In genomic region chr11:74321487-74322188, GRCh38 we compare ENCODE assay signal across 8 cellular contexts. TPM values are rescaled to one million over a fixed set of nuclear protein-coding genes. Genes with fewer than 3 reads are reported as not detected.
DNase-seq lines count a peak whose midpoint lies in the region; ATAC-seq and TF ChIP-seq lines count a peak whose summit lies in the region.

No MANE protein-coding gene starts in this region.

- H3K4me2 ChIP-seq in H9 (ENCODE audit: insufficient read depth, insufficient read length, low read length) (no peak overlapping the region), OCI-LY7 (ENCODE audit: low read length) (no peak overlapping the region)

- H3K36me3 Mint-ChIP-seq in H9 (ENCODE audit: insufficient read depth in 1 of 3, low read depth in 3 of 3) (peaks cover 0 to 8% (median 4%) of the 10 kb centered on the region in 3 experiments; a peak in 2 of 7 replicates), nephron (ENCODE audit: low read depth) (no peaks in the 10 kb centered on the region)

- ATAC-seq in GM19467 (IDR thresholded peaks at IDR 0.05; ENCODE audit: unreplicated experiment): no peak
- ATAC-seq in GM18505 (IDR thresholded peaks at IDR 0.05; ENCODE audit: unreplicated experiment): no peak

- H3K9me3 ChIP-seq in BE2C (no peaks in the 10 kb centered on the region), H9 (ENCODE audit: control insufficient read depth, low read depth, low read length) (no peaks in the 10 kb centered on the region), OCI-LY7 (ENCODE audit: low read length) (peaks cover 10% of the 10 kb centered on the region), colonic mucosa (no peaks in the 10 kb centered on the region)

- H3K27ac ChIP-seq in H9 (ENCODE audit: insufficient read length, low read depth, low read length) (no peak overlapping the region), OCI-LY7 (ENCODE audit: low read depth, low read length, poor library complexity, severe bottlenecking) (no peak overlapping the region), colonic mucosa (no peak overlapping the region)

- H2AFZ ChIP-seq in H9 (ENCODE audit: low read length): no peak overlapping the region
- no peak overlapping the region for H2AFZ ChIP-seq in OCI-LY7 (ENCODE audit: low read length)

- POLR2A ChIA-PET in OCI-LY7 (lab: Charles Lee): no interaction called here

- H3K4me3 ChIP-seq in BE2C (ENCODE audit: low read depth, low read length): no peak overlapping the region
- no peak overlapping the region for H3K4me3 ChIP-seq in OCI-LY7 (ENCODE audit: low read depth, low read length, poor library complexity, severe bottlenecking)
- no peak overlapping the region for H3K4me3 ChIP-seq in colonic mucosa

- no peak overlapping the region for H3K4me3 Mint-ChIP-seq in H9
- no peak overlapping the region for H3K4me3 Mint-ChIP-seq in nephron

- peaks cover 7% of the 10 kb centered on the region for H3K27me3 Mint-ChIP-seq in H9 (ENCODE audit: low read depth)
- peaks cover 4% of the 10 kb centered on the region for H3K27me3 Mint-ChIP-seq in nephron (ENCODE audit: low read depth)

- H4K20me1 ChIP-seq in H9 (ENCODE audit: control insufficient read depth, insufficient read depth, insufficient read length) (no peaks in the 10 kb centered on the region), OCI-LY7 (ENCODE audit: insufficient read depth, low read length) (no peaks in the 10 kb centered on the region)

- H3T11ph ChIP-seq in H9 (ENCODE audit: low read length): no peak overlapping the region

- H2BK5ac ChIP-seq in H9 (ENCODE audit: insufficient read length, low read length): no peak overlapping the region

- H4K8ac ChIP-seq in H9 (replicated peaks; ENCODE audit: insufficient read length, low read depth, low read length): no peak overlapping the region

- no peak overlapping the region for H3K4ac ChIP-seq in H9 (ENCODE audit: low read depth, low read length)

- CTCF ChIA-PET in OCI-LY7 (lab: Charles Lee; ENCODE audit: unreplicated experiment): no interaction called here

- no peaks in the 10 kb centered on the region for H3K27me3 ChIP-seq in BE2C
- no peaks in the 10 kb centered on the region for H3K27me3 ChIP-seq in H9 (ENCODE audit: insufficient read depth, low read length)
- H3K27me3 ChIP-seq in colonic mucosa: no peaks in the 10 kb centered on the region

- no peaks in the 10 kb centered on the region for H3K9me2 ChIP-seq in OCI-LY7 (ENCODE audit: insufficient read depth, low read length)

- WGBS in H9 (ENCODE audit: extremely low coverage, insufficient read length, low lambda C conversion rate): 100% methylated on average over 1 of the region's 10 CpGs

- H3K23me2 ChIP-seq in H9 (ENCODE audit: insufficient read length, low read depth, low read length, poor library complexity, severe bottlenecking): no peaks in the 10 kb centered on the region

- H2BK15ac ChIP-seq in H9 (ENCODE audit: low read depth, low read length): no peak overlapping the region

- peaks cover 13 to 14% of the 10 kb centered on the region in 2 experiments for H3K9me3 Mint-ChIP-seq in H9
- peaks cover 12% of the 10 kb centered on the region for H3K9me3 Mint-ChIP-seq in nephron

- no peak for TF ChIP-seq POLR2A in GM18505 (IDR thresholded peaks at IDR 0.05; ENCODE audit: borderline replicate concordance, extremely low read depth, insufficient read depth, insufficient read length)

- no peak overlapping the region for H4K91ac ChIP-seq in H9 (ENCODE audit: insufficient read length, low read depth, low read length)

- intact Hi-C loops in OCI-LY7 (cut with micrococcal nuclease; ENCODE audit: unreplicated experiment): loop anchor here (5.0 kb wide), 1 partner anchor 359 kb away; no protein-coding TSS in a partner anchor
- intact Hi-C loops in colonic mucosa (cut with DNase I): no loop called here

- no peaks in the 10 kb centered on the region; the same call in 1 of the 2 replicates for H3K79me2 ChIP-seq in H9 (ENCODE audit: insufficient read depth, low read length)
- no peaks in the 10 kb centered on the region for H3K79me2 ChIP-seq in OCI-LY7 (ENCODE audit: insufficient read depth, low read depth, low read length)

- H2BK12ac ChIP-seq in H9 (ENCODE audit: insufficient read length, low read depth, low read length): no peak overlapping the region

- H2BK20ac ChIP-seq in H9 (ENCODE audit: low read depth, low read length, poor library complexity, severe bottlenecking): no peak overlapping the region

- peaks cover 4% of the 10 kb centered on the region; the same call in 1 of the 2 replicates for H3K4me1 ChIP-seq in BE2C
- H3K4me1 ChIP-seq in H9 (ENCODE audit: insufficient read depth, low read length): no peaks in the 10 kb centered on the region; the same call in 1 of the 2 replicates
- no peaks in the 10 kb centered on the region for H3K4me1 ChIP-seq in OCI-LY7 (ENCODE audit: insufficient read depth, low read length, poor library complexity, severe bottlenecking)
- H3K4me1 ChIP-seq in colonic mucosa: no peaks in the 10 kb centered on the region

- no peak overlapping the region for H3K56ac ChIP-seq in H9 (ENCODE audit: insufficient read length, low read depth, low read length)

- H3K4me1 Mint-ChIP-seq in H9 (peaks cover 10 to 17% of the 10 kb centered on the region in 2 experiments), nephron (peaks cover 21% of the 10 kb centered on the region)

- no peaks in the 10 kb centered on the region for H3K79me1 ChIP-seq in H9 (ENCODE audit: insufficient read depth, low read depth, low read length, poor library complexity, severe bottlenecking)

- DNase-seq in BE2C (peak; percentile 34), H9 (no peak), OCI-LY7 (ENCODE audit: low spot score) (peak; percentile 31), colonic mucosa (peak; percentile 28)
- DNase-seq in effector CD4-positive, alpha-beta T cell: no peak

- no TSS peak for BruUV-seq in OCI-LY7 (replicated peaks; lab: Mats Ljungman, UMichigan)

- H3K14ac ChIP-seq in H9 (ENCODE audit: insufficient read depth, low read length): no peak overlapping the region

- H3K9ac ChIP-seq in H9 (ENCODE audit: extremely low read depth, insufficient read length, low read length) (no peak overlapping the region), colonic mucosa (ENCODE audit: low read depth in 2 of 2, low read length in 2 of 2) (no peak overlapping the region)

- no peak overlapping the region for H2AK5ac ChIP-seq in H9 (ENCODE audit: insufficient read length, low read length)

- H2BK120ac ChIP-seq in H9 (ENCODE audit: low read depth, low read length, poor library complexity, severe bottlenecking): no peak overlapping the region

- H3K23ac ChIP-seq in H9 (ENCODE audit: insufficient read length, low read depth, low read length): no peak overlapping the region

- peak; percentile 88 for TF ChIP-seq CTCF in BE2C (IDR thresholded peaks at IDR 0.05; ENCODE audit: low read depth, low read length)
- peak; percentile 90 for TF ChIP-seq CTCF in H9 (conservative IDR thresholded peaks at IDR 0.05)
- peak; percentile 87 for TF ChIP-seq CTCF in OCI-LY7 (conservative IDR thresholded peaks at IDR 0.05; ENCODE audit: low read length)
- peak; percentile 26 for TF ChIP-seq CTCF in colonic mucosa (IDR thresholded peaks at IDR 0.05)
- TF ChIP-seq CTCF in nephron (IDR thresholded peaks at IDR 0.05; ENCODE audit: unreplicated experiment in 3 of 3): peak; percentile 30 to 43 (median 34)

- no peak overlapping the region for H3K18ac ChIP-seq in H9 (ENCODE audit: insufficient read length, low read depth, low read length)

- no peak overlapping the region for H3K27ac Mint-ChIP-seq in H9
- H3K27ac Mint-ChIP-seq in nephron: no peak overlapping the region

- H4K5ac ChIP-seq in H9 (ENCODE audit: insufficient read length, low read depth, low read length): no peak overlapping the region

- H3K36me3 ChIP-seq in BE2C (no peaks in the 10 kb centered on the region), OCI-LY7 (ENCODE audit: insufficient read depth, low read length) (no peaks in the 10 kb centered on the region), colonic mucosa (no peaks in the 10 kb centered on the region)

RNA-seq across cellular contexts. Expression of gene P4HA3, which starts 10.2 kb away (rescaled TPM):
- not detected for polyA plus RNA-seq in BE2C (2012; ENCODE audit: insufficient read depth, insufficient read length, low read depth)
- not detected in 2 replicates for total RNA-seq in H9 (2021)
- not detected in 2 replicates for total RNA-seq in OCI-LY7 (2014; rRNA removed; shearing (Covaris generic))
- not detected in 2 replicates for total RNA-seq in OCI-LY7 (2022)
- under 1 TPM; 0.12 to 0.85 TPM for total RNA-seq in colonic mucosa

Comparison
In these comparisons a context has a peak if more than half of its experiments do, and no peak if none do; other contexts are left out.
1. DNase-seq: peak in BE2C (single experiment), OCI-LY7 (single experiment) and colonic mucosa (single experiment); none in H9 (single experiment) and effector CD4-positive, alpha-beta T cell (single experiment).
2. CTCF ChIP-seq: peak in every context shown above with its lines; median percentile 90 in H9; 88 in BE2C; 87 in OCI-LY7; 34 in nephron; 26 in colonic mucosa.